Comparison of ENCODE assay signal across 1 cellular context in the genomic region with DNA sequence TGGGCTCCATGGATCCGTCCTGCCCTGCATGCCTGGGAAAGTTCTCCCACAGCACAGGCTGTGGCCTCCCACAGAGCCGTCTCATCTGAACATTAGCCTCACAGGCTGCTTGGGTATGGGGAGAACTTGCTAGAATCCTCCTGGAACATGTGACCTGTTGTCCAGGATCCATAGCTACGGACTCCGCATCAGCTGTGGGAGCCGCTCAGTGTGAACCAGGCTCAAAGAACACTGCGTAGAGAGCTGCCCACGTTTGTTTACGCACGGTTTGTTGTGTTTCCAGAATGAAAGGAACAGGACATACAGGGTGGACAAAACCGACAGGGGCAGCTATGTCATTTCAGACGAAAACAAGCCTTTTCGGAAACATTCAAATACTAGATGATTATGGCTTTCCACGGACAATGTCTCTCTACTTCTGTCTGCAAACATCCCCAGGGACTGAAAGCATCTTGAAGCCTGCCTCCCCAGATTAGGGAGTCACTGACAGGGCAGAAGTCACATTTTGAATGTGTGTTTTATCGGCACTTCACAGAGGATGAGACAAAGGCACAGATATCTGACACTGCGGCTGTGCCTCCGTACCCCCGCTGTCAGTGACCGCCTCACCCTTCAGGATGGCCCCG.
TF ChIP-seq lines count a peak whose summit lies in the region.

No MANE protein-coding gene starts in this region.

TF ChIP-seq in HepG2, 621 proteins besides CTCF, POLR2A, EP300 and RAD21 (continued from another document):
- TF ChIP-seq JUN (CRISPR knock-in tag; IDR thresholded peaks at IDR 0.05) (no peak), RFXANK (CRISPR knock-in tag; IDR thresholded peaks at IDR 0.05) (no peak), JUNB (CRISPR knock-in tag; IDR thresholded peaks at IDR 0.05; ENCODE audit: borderline replicate concordance) (no peak), PHB2 (IDR thresholded peaks at IDR 0.05; ENCODE audit: partially characterized antibody) (no peak), DR1 (CRISPR knock-in tag; IDR thresholded peaks at IDR 0.05) (no peak), ETV6 (CRISPR knock-in tag; conservative IDR thresholded peaks at IDR 0.05) (no peak), MED8 (CRISPR knock-in tag; IDR thresholded peaks at IDR 0.05; ENCODE audit: insufficient replicate concordance) (no peak), FOXO1 (CRISPR knock-in tag; IDR thresholded peaks at IDR 0.05) (0 out of 2 replicates have a peak, but pooled peaks have one; percentile 13), FOXP1 (IDR thresholded peaks at IDR 0.05) (no peak), FOXP1 (CRISPR knock-in tag; IDR thresholded peaks at IDR 0.05) (peak; percentile 52), ZNF737 (CRISPR knock-in tag; IDR thresholded peaks at IDR 0.05; ENCODE audit: borderline replicate concordance) (no peak), ZNF777 (CRISPR knock-in tag; IDR thresholded peaks at IDR 0.05) (no peak), ZNF670 (CRISPR knock-in tag; IDR thresholded peaks at IDR 0.05; ENCODE audit: borderline replicate concordance) (0 out of 2 replicates have a peak, but pooled peaks have one; percentile 57), SP4 (CRISPR knock-in tag; IDR thresholded peaks at IDR 0.05) (no peak), ZSCAN21 (CRISPR knock-in tag; IDR thresholded peaks at IDR 0.05; ENCODE audit: borderline replicate concordance) (0 out of 2 replicates have a peak, but pooled peaks have one; percentile 57), ZNF543 (CRISPR knock-in tag; IDR thresholded peaks at IDR 0.05) (no peak), NFKB2 (CRISPR knock-in tag; IDR thresholded peaks at IDR 0.05; ENCODE audit: borderline replicate concordance) (no peak), NBN (conservative IDR thresholded peaks at IDR 0.05) (no peak), MXD4 (CRISPR knock-in tag; IDR thresholded peaks at IDR 0.05) (no peak), NFKBIZ (CRISPR knock-in tag; IDR thresholded peaks at IDR 0.05) (no peak), CHD2 (IDR thresholded peaks at IDR 0.05; ENCODE audit: low read depth, low read length) (no peak), MED1 (CRISPR knock-in tag; IDR thresholded peaks at IDR 0.05) (no peak), KDM6A (CRISPR knock-in tag; IDR thresholded peaks at IDR 0.05; ENCODE audit: low read depth) (no peak), PITX1 (CRISPR knock-in tag; IDR thresholded peaks at IDR 0.05) (no peak), PHF8 (CRISPR knock-in tag; IDR thresholded peaks at IDR 0.05) (peak; percentile 11; the same call in 1 of the 2 replicates), ZNF7 (CRISPR knock-in tag; IDR thresholded peaks at IDR 0.05) (no peak), HHEX (CRISPR knock-in tag; IDR thresholded peaks at IDR 0.05) (no peak), HCFC1 (IDR thresholded peaks at IDR 0.05; ENCODE audit: low read depth, low read length) (no peak), ZNF747 (CRISPR knock-in tag; IDR thresholded peaks at IDR 0.05; ENCODE audit: borderline replicate concordance) (0 out of 2 replicates have a peak, but pooled peaks have one; percentile 10), ZNF253 (CRISPR knock-in tag; IDR thresholded peaks at IDR 0.05; ENCODE audit: borderline replicate concordance) (no peak), NR2F2 (IDR thresholded peaks at IDR 0.05; ENCODE audit: borderline replicate concordance, low read depth) (no peak), SMARCC2 (IDR thresholded peaks at IDR 0.05) (no peak), POGZ (CRISPR knock-in tag; IDR thresholded peaks at IDR 0.05) (no peak), RAD51 (IDR thresholded peaks at IDR 0.05; ENCODE audit: borderline replicate concordance) (no peak)
- TF ChIP-seq, protein P1, sequence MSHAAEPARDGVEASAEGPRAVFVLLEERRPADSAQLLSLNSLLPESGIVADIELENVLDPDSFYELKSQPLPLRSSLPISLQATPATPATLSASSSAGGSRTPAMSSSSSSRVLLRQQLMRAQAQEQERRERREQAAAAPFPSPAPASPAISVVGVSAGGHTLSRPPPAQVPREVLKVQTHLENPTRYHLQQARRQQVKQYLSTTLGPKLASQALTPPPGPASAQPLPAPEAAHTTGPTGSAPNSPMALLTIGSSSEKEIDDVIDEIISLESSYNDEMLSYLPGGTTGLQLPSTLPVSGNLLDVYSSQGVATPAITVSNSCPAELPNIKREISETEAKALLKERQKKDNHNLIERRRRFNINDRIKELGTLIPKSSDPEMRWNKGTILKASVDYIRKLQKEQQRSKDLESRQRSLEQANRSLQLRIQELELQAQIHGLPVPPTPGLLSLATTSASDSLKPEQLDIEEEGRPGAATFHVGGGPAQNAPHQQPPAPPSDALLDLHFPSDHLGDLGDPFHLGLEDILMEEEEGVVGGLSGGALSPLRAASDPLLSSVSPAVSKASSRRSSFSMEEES (CRISPR knock-in tag; IDR thresholded peaks at IDR 0.05), result no peak
- TF ChIP-seq, protein P2, sequence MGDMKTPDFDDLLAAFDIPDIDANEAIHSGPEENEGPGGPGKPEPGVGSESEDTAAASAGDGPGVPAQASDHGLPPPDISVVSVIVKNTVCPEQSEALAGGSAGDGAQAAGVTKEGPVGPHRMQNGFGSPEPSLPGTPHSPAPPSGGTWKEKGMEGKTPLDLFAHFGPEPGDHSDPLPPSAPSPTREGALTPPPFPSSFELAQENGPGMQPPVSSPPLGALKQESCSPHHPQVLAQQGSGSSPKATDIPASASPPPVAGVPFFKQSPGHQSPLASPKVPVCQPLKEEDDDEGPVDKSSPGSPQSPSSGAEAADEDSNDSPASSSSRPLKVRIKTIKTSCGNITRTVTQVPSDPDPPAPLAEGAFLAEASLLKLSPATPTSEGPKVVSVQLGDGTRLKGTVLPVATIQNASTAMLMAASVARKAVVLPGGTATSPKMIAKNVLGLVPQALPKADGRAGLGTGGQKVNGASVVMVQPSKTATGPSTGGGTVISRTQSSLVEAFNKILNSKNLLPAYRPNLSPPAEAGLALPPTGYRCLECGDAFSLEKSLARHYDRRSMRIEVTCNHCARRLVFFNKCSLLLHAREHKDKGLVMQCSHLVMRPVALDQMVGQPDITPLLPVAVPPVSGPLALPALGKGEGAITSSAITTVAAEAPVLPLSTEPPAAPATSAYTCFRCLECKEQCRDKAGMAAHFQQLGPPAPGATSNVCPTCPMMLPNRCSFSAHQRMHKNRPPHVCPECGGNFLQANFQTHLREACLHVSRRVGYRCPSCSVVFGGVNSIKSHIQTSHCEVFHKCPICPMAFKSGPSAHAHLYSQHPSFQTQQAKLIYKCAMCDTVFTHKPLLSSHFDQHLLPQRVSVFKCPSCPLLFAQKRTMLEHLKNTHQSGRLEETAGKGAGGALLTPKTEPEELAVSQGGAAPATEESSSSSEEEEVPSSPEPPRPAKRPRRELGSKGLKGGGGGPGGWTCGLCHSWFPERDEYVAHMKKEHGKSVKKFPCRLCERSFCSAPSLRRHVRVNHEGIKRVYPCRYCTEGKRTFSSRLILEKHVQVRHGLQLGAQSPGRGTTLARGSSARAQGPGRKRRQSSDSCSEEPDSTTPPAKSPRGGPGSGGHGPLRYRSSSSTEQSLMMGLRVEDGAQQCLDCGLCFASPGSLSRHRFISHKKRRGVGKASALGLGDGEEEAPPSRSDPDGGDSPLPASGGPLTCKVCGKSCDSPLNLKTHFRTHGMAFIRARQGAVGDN (CRISPR knock-in tag; IDR thresholded peaks at IDR 0.05), result peak; percentile 52
- TF ChIP-seq, protein P3, sequence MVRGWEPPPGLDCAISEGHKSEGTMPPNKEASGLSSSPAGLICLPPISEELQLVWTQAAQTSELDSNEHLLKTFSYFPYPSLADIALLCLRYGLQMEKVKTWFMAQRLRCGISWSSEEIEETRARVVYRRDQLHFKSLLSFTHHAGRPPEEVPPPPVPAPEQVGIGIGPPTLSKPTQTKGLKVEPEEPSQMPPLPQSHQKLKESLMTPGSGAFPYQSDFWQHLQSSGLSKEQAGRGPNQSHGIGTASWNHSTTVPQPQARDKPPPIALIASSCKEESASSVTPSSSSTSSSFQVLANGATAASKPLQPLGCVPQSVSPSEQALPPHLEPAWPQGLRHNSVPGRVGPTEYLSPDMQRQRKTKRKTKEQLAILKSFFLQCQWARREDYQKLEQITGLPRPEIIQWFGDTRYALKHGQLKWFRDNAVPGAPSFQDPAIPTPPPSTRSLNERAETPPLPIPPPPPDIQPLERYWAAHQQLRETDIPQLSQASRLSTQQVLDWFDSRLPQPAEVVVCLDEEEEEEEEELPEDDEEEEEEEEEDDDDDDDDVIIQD (CRISPR knock-in tag; IDR thresholded peaks at IDR 0.05; ENCODE audit: low read depth), result no peak
- TF ChIP-seq, protein P4, sequence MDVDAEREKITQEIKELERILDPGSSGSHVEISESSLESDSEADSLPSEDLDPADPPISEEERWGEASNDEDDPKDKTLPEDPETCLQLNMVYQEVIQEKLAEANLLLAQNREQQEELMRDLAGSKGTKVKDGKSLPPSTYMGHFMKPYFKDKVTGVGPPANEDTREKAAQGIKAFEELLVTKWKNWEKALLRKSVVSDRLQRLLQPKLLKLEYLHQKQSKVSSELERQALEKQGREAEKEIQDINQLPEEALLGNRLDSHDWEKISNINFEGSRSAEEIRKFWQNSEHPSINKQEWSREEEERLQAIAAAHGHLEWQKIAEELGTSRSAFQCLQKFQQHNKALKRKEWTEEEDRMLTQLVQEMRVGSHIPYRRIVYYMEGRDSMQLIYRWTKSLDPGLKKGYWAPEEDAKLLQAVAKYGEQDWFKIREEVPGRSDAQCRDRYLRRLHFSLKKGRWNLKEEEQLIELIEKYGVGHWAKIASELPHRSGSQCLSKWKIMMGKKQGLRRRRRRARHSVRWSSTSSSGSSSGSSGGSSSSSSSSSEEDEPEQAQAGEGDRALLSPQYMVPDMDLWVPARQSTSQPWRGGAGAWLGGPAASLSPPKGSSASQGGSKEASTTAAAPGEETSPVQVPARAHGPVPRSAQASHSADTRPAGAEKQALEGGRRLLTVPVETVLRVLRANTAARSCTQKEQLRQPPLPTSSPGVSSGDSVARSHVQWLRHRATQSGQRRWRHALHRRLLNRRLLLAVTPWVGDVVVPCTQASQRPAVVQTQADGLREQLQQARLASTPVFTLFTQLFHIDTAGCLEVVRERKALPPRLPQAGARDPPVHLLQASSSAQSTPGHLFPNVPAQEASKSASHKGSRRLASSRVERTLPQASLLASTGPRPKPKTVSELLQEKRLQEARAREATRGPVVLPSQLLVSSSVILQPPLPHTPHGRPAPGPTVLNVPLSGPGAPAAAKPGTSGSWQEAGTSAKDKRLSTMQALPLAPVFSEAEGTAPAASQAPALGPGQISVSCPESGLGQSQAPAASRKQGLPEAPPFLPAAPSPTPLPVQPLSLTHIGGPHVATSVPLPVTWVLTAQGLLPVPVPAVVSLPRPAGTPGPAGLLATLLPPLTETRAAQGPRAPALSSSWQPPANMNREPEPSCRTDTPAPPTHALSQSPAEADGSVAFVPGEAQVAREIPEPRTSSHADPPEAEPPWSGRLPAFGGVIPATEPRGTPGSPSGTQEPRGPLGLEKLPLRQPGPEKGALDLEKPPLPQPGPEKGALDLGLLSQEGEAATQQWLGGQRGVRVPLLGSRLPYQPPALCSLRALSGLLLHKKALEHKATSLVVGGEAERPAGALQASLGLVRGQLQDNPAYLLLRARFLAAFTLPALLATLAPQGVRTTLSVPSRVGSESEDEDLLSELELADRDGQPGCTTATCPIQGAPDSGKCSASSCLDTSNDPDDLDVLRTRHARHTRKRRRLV (CRISPR knock-in tag; IDR thresholded peaks at IDR 0.05), result no peak
- TF ChIP-seq, protein P5, sequence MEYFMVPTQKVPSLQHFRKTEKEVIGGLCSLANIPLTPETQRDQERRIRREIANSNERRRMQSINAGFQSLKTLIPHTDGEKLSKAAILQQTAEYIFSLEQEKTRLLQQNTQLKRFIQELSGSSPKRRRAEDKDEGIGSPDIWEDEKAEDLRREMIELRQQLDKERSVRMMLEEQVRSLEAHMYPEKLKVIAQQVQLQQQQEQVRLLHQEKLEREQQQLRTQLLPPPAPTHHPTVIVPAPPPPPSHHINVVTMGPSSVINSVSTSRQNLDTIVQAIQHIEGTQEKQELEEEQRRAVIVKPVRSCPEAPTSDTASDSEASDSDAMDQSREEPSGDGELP (IDR thresholded peaks at IDR 0.05; ENCODE audit: borderline replicate concordance, low read depth), result peak; percentile 59; the same call in 1 of the 2 replicates
- TF ChIP-seq, protein P6, sequence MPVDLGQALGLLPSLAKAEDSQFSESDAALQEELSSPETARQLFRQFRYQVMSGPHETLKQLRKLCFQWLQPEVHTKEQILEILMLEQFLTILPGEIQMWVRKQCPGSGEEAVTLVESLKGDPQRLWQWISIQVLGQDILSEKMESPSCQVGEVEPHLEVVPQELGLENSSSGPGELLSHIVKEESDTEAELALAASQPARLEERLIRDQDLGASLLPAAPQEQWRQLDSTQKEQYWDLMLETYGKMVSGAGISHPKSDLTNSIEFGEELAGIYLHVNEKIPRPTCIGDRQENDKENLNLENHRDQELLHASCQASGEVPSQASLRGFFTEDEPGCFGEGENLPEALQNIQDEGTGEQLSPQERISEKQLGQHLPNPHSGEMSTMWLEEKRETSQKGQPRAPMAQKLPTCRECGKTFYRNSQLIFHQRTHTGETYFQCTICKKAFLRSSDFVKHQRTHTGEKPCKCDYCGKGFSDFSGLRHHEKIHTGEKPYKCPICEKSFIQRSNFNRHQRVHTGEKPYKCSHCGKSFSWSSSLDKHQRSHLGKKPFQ (CRISPR knock-in tag; IDR thresholded peaks at IDR 0.05; ENCODE audit: insufficient replicate concordance), result peak; percentile 39
